In genomic region chr2:154140249-154141025, GRCh38 we compare ENCODE assay signal across 19 cellular contexts.
DNase-seq lines count a peak whose midpoint lies in the region; ATAC-seq, FAIRE-seq and TF ChIP-seq lines count a peak whose summit lies in the region.
"Had no signal": no experiment of that assay in that cellular context is flagged by ENCODE, and none has a peak within 500 bp of the region (broad histone marks: within the 10 kb centered on the region; RNA-seq: fewer than 3 reads in every experiment).

No MANE protein-coding gene starts in this region.

- H3K9me2 ChIP-seq in SK-N-SH, result no peaks in the 10 kb centered on the region

- no peaks in the 10 kb centered on the region for H3K9me3 Mint-ChIP-seq in astrocyte (ENCODE audit: unreplicated experiment)

- ATAC-seq in HepG2 (no peak), right lobe of liver (no peak), HG03520 (IDR thresholded peaks at IDR 0.05; ENCODE audit: unreplicated experiment) (no peak), T-helper 17 cell (no peak)
- ATAC-seq: HCT116 had no signal

- TF ChIP-seq RAD21 in HepG2 (CRISPR knock-in tag; IDR thresholded peaks at IDR 0.05) (no peak), SK-N-SH (IDR thresholded peaks at IDR 0.05; ENCODE audit: low read length) (no peak)

- H4K20me1 ChIP-seq in HepG2 (ENCODE audit: insufficient read depth, low read length), result no peaks in the 10 kb centered on the region
- no peaks in the 10 kb centered on the region for H4K20me1 ChIP-seq in SK-N-SH (ENCODE audit: insufficient read depth)
- H4K20me1 ChIP-seq in astrocyte (ENCODE audit: insufficient read depth, low read length), result no peaks in the 10 kb centered on the region

- H3K4me1 Mint-ChIP-seq in astrocyte (ENCODE audit: low read depth, unreplicated experiment) (peaks cover 3% of the 10 kb centered on the region), T-helper 17 cell (no peaks in the 10 kb centered on the region)
- H3K4me1 Mint-ChIP-seq: CD4-positive, alpha-beta memory T cell had no signal

- H3K4me2 ChIP-seq in HepG2 (ENCODE audit: low read depth, low read length) (no peak overlapping the region), SK-N-SH (no peak overlapping the region), astrocyte (ENCODE audit: low read length) (no peak overlapping the region)

- FAIRE-seq in HepG2 (lab: Jason Lieb, UNC) (no peak), astrocyte (lab: Jason Lieb, UNC) (peak; percentile 5)
- FAIRE-seq: GM12892, H1 had no signal

- H2AFZ ChIP-seq in HepG2 (ENCODE audit: low read length) (no peak overlapping the region), SK-N-SH (ENCODE audit: low read depth) (peak overlapping the region; percentile 0; the same call in 1 of the 2 replicates), astrocyte (ENCODE audit: low read depth, low read length) (no peak overlapping the region)
- H2AFZ ChIP-seq: GM23248 had no signal

- no peaks in the 10 kb centered on the region for H3K4me1 ChIP-seq in HepG2 (ENCODE audit: insufficient read depth, low read length)
- H3K4me1 ChIP-seq in right lobe of liver, result no peaks in the 10 kb centered on the region
- H3K4me1 ChIP-seq in SK-N-SH (ENCODE audit: control insufficient read depth in 1 of 2, insufficient read depth in 2 of 2, low read depth in 1 of 2, low read length in 1 of 2), result no peaks in the 10 kb centered on the region; a peak in 3 of 4 replicates
- H3K4me1 ChIP-seq in astrocyte (ENCODE audit: insufficient read depth, low read length), result peaks cover 9% of the 10 kb centered on the region

- BruUV-seq in HepG2 (replicated peaks; lab: Mats Ljungman, UMichigan), result no TSS peak

- DNase-seq in HepG2 (ENCODE audit: low spot score), result no peak
- no peak for DNase-seq in right lobe of liver
- no peak for DNase-seq in SK-N-SH
- DNase-seq in astrocyte (ENCODE audit: low read depth), result no peak
- DNase-seq in T-helper 17 cell, result no peak
- DNase-seq in globus pallidus (ENCODE audit: low spot score), result no peak
- DNase-seq: 8988T; C1 segment of cervical spinal cord; Calu3; CD4-positive, alpha-beta memory T cell; COR-L47; DMS153; DND-41; GM23248; H7 had no signal

- CTCF ChIA-PET in HepG2 (lab: Yijun Ruan, JAX; ENCODE audit: low intra/inter-chr PET ratio, low total read pairs), result no interaction called here
- CTCF ChIA-PET in SK-N-SH (lab: Yijun Ruan, JAX), result interaction anchor here (1.7 kb wide), 1 partner anchor 9 kb away, joined by 5 read pairs; no protein-coding TSS in a partner anchor

- TF ChIP-seq POLR2A in HepG2 (IDR thresholded peaks at IDR 0.05; ENCODE audit: insufficient read depth in 1 of 2, low read depth in 2 of 2, low read length in 2 of 2) (no peak), right lobe of liver (IDR thresholded peaks at IDR 0.05) (no peak)

- H3K27ac ChIP-seq in HepG2 (ENCODE audit: extremely low read length, insufficient read depth, low read length), result no peak overlapping the region
- H3K27ac ChIP-seq in right lobe of liver, result no peak overlapping the region
- peak overlapping the region in 1 of 2 experiments; percentile 0; a peak in 2 of 4 replicates for H3K27ac ChIP-seq in SK-N-SH (ENCODE audit: low read depth in 2 of 2, low read length in 1 of 2)
- H3K27ac ChIP-seq in astrocyte (ENCODE audit: low read depth, low read length), result no peak overlapping the region
- H3K27ac ChIP-seq: GM23248 had no signal

- H3K36me3 Mint-ChIP-seq in astrocyte (ENCODE audit: low read depth, unreplicated experiment) (no peaks in the 10 kb centered on the region), T-helper 17 cell (ENCODE audit: low read depth) (no peaks in the 10 kb centered on the region)
- H3K36me3 Mint-ChIP-seq: CD4-positive, alpha-beta memory T cell had no signal

- H3K4me3 ChIP-seq in HepG2 (replicated peaks in 1 of 3; ENCODE audit: insufficient read depth in 1 of 3, low read depth in 2 of 3, low read length in 3 of 3), result no peak overlapping the region
- no peak overlapping the region for H3K4me3 ChIP-seq in right lobe of liver
- no peak overlapping the region for H3K4me3 ChIP-seq in SK-N-SH (ENCODE audit: low read depth in 2 of 2, low read length in 1 of 2)
- H3K4me3 ChIP-seq in astrocyte (ENCODE audit: insufficient read depth, low read depth, low read length), result no peak overlapping the region
- H3K4me3 ChIP-seq: GM23248 had no signal

- H3K79me2 ChIP-seq in HepG2 (ENCODE audit: insufficient read depth, low read length) (no peaks in the 10 kb centered on the region), SK-N-SH (ENCODE audit: insufficient read depth) (no peaks in the 10 kb centered on the region), astrocyte (ENCODE audit: insufficient read depth, low read length) (no peaks in the 10 kb centered on the region)

- TF ChIP-seq EP300 in HepG2 (IDR thresholded peaks at IDR 0.05; ENCODE audit: low read depth in 2 of 2, low read length in 2 of 2), result no peak
- TF ChIP-seq EP300 in HepG2 (CRISPR knock-in tag; IDR thresholded peaks at IDR 0.05; ENCODE audit: borderline replicate concordance), result no peak
- peak in 1 of 2 experiments; percentile 80; a peak in 2 of 4 replicates for TF ChIP-seq EP300 in SK-N-SH (IDR thresholded peaks at IDR 0.05; ENCODE audit: borderline replicate concordance in 1 of 2, low read depth in 1 of 2, low read length in 1 of 2)

- no peaks in the 10 kb centered on the region for H3K36me3 ChIP-seq in HepG2 (replicated peaks in 1 of 2; ENCODE audit: control insufficient read depth in 1 of 2, insufficient read depth in 2 of 2, low read length in 2 of 2)
- H3K36me3 ChIP-seq in right lobe of liver, result no peaks in the 10 kb centered on the region
- no peaks in the 10 kb centered on the region for H3K36me3 ChIP-seq in SK-N-SH (replicated peaks in 1 of 2; ENCODE audit: control insufficient read depth in 1 of 2, insufficient read depth in 2 of 2, low read length in 1 of 2)
- no peaks in the 10 kb centered on the region for H3K36me3 ChIP-seq in astrocyte (ENCODE audit: insufficient read depth, low read length)

- 15% methylated on average over 4 of the region's 4 CpGs for WGBS in HepG2 (ENCODE audit: low lambda C conversion rate)
- 51% methylated on average over 4 of the region's 4 CpGs for WGBS in right lobe of liver (ENCODE audit: insufficient coverage, low coverage, low lambda C conversion rate, missing lambda C conversion rate)
- 76% methylated on average over 4 of the region's 4 CpGs for WGBS in SK-N-SH (ENCODE audit: low lambda C conversion rate)

- H3K27me3 Mint-ChIP-seq in astrocyte (ENCODE audit: low read depth, unreplicated experiment) (no peaks in the 10 kb centered on the region), T-helper 17 cell (no peaks in the 10 kb centered on the region)
- H3K27me3 Mint-ChIP-seq: CD4-positive, alpha-beta memory T cell had no signal

- intact Hi-C loops in HepG2 (cut with micrococcal nuclease; ENCODE audit: unreplicated experiment), result no loop called here
- intact Hi-C loops in right lobe of liver (cut with DNase I), result no loop called here

- POLR2A ChIA-PET in HepG2 (lab: Yijun Ruan, JAX) (no interaction called here), SK-N-SH (lab: Yijun Ruan, JAX) (no interaction called here)

- H3F3A ChIP-seq in SK-N-SH (replicated peaks; ENCODE audit: insufficient read depth), result peaks cover 18% of the 10 kb centered on the region

- no peak overlapping the region for H3K4me3 Mint-ChIP-seq in astrocyte (ENCODE audit: unreplicated experiment)
- H3K4me3 Mint-ChIP-seq in T-helper 17 cell, result no peak overlapping the region
- H3K4me3 Mint-ChIP-seq: CD4-positive, alpha-beta memory T cell had no signal

- in situ Hi-C loops in HepG2 (cut with HindIII; ENCODE audit: extremely low pct_ligation_motif_present, low pct_unique_long_range_greater_than_20kb), result no loop called here

- H3K27me3 ChIP-seq in HepG2 (ENCODE audit: control insufficient read depth in 1 of 2, insufficient read depth in 2 of 2, low read length in 2 of 2) (no peaks in the 10 kb centered on the region), right lobe of liver (no peaks in the 10 kb centered on the region), SK-N-SH (ENCODE audit: insufficient read depth) (no peaks in the 10 kb centered on the region), astrocyte (ENCODE audit: insufficient read depth, low read length) (no peaks in the 10 kb centered on the region)

- no peak for TF ChIP-seq CTCF in HepG2 (CRISPR knock-in tag; IDR thresholded peaks at IDR 0.05)
- TF ChIP-seq CTCF in right lobe of liver (IDR thresholded peaks at IDR 0.05), result no peak
- TF ChIP-seq CTCF in SK-N-SH (IDR thresholded peaks at IDR 0.05), result no peak
- no peak for TF ChIP-seq CTCF in astrocyte (IDR thresholded peaks at IDR 0.05; ENCODE audit: insufficient read depth, low read depth, low read length)

- H3K27ac Mint-ChIP-seq in astrocyte (ENCODE audit: unreplicated experiment), result no peak overlapping the region
- no peak overlapping the region for H3K27ac Mint-ChIP-seq in T-helper 17 cell
- H3K27ac Mint-ChIP-seq: CD4-positive, alpha-beta memory T cell had no signal

- no peak overlapping the region for H3K9ac ChIP-seq in HepG2 (ENCODE audit: insufficient read depth, low read depth, low read length)
- H3K9ac ChIP-seq in SK-N-SH, result no peak overlapping the region
- no peak overlapping the region for H3K9ac ChIP-seq in astrocyte (ENCODE audit: low read length)
- H3K9ac ChIP-seq: GM23248 had no signal

- no peaks in the 10 kb centered on the region for H3K9me3 ChIP-seq in HepG2 (ENCODE audit: low read length)
- H3K9me3 ChIP-seq in right lobe of liver, result no peaks in the 10 kb centered on the region
- no peaks in the 10 kb centered on the region for H3K9me3 ChIP-seq in SK-N-SH
- H3K9me3 ChIP-seq in astrocyte (ENCODE audit: insufficient read depth, low read depth, low read length), result no peaks in the 10 kb centered on the region
- H3K9me3 ChIP-seq in T-helper 17 cell (ENCODE audit: control insufficient read depth, low read length, poor library complexity, severe bottlenecking), result no peaks in the 10 kb centered on the region

TF ChIP-seq in HepG2, 621 proteins besides CTCF, POLR2A, EP300 and RAD21 (continues in another document):
- no peak for TF ChIP-seq MAF1 (CRISPR knock-in tag; IDR thresholded peaks at IDR 0.05; ENCODE audit: borderline replicate concordance)
- no peak for TF ChIP-seq SRSF1 (optimal IDR thresholded peaks at IDR 0.05; ENCODE audit: low read depth, low read length)
- TF ChIP-seq CBX2 (IDR thresholded peaks at IDR 0.05; ENCODE audit: low read depth, low read length), result no peak
- TF ChIP-seq CBX2 (CRISPR knock-in tag; IDR thresholded peaks at IDR 0.05; ENCODE audit: low read depth), result no peak
- TF ChIP-seq GLI4 (CRISPR knock-in tag; IDR thresholded peaks at IDR 0.05; ENCODE audit: borderline replicate concordance), result no peak
- TF ChIP-seq CEBPB (IDR thresholded peaks at IDR 0.05; ENCODE audit: borderline replicate concordance, low read depth, low read length), result peak; percentile 24; the same call in 1 of the 2 replicates

TF ChIP-seq in SK-N-SH, 30 proteins besides CTCF, POLR2A, EP300 and RAD21 (continues in another document):
- TF ChIP-seq RCOR1 (IDR thresholded peaks at IDR 0.05; ENCODE audit: low read length) (no peak), CHD2 (IDR thresholded peaks at IDR 0.05; ENCODE audit: low read length, partially characterized antibody) (no peak), GABPA (IDR thresholded peaks at IDR 0.05; ENCODE audit: low read depth) (no peak), TEAD4 (IDR thresholded peaks at IDR 0.05; ENCODE audit: borderline replicate concordance, insufficient read depth) (no peak)
